ENCODE assay signal across 8 cellular contexts in genomic region chr15:98800437-98801233, GRCh38.
DNase-seq lines count a peak whose midpoint lies in the region; ATAC-seq and TF ChIP-seq lines count a peak whose summit lies in the region.

No MANE protein-coding gene starts in this region.

- H3K27me3 ChIP-seq in H7 (ENCODE audit: control insufficient read depth, insufficient read depth, low read length) (no peaks in the 10 kb centered on the region), prostate gland (replicated peaks; ENCODE audit: insufficient read depth) (no peaks in the 10 kb centered on the region)

- no peaks in the 10 kb centered on the region for H3K9me3 ChIP-seq in prostate gland

- peak; percentile 84 for ATAC-seq in left ventricle myocardium superior
- no peak for ATAC-seq in GM19395 (IDR thresholded peaks at IDR 0.05; ENCODE audit: unreplicated experiment)
- ATAC-seq in HG02763 (IDR thresholded peaks at IDR 0.05; ENCODE audit: unreplicated experiment): no peak
- no peak for ATAC-seq in HG03095 (IDR thresholded peaks at IDR 0.05; ENCODE audit: unreplicated experiment)

- WGBS in prostate gland: 8% methylated on average over 11 of the region's 11 CpGs

- peak; percentile 49 for DNase-seq in H7
- DNase-seq in NCI-H2227 treated with DMSO at 0.1 percent for 48 hours (lab: John Stamatoyannopoulos, UW): peak; percentile 70
- peak; percentile 66 for DNase-seq in amniotic stem cell (lab: John Stamatoyannopoulos, UW)
- DNase-seq in left ventricle myocardium superior: peak; percentile 44
- peak; percentile 66 for DNase-seq in prostate gland (ENCODE audit: low spot score)

- TF ChIP-seq CTCF in prostate gland (IDR thresholded peaks at IDR 0.05): no peak

- peak overlapping the region; percentile 81 to 89 for H3K27ac ChIP-seq in prostate gland

- H3K4me1 ChIP-seq in prostate gland (replicated peaks): peaks cover 41% of the 10 kb centered on the region

- intact Hi-C loops in left ventricle myocardium superior (cut with micrococcal nuclease): no loop called here
- intact Hi-C loops in prostate gland (cut with DNase I): no loop called here

- H3K36me3 ChIP-seq in H7 (replicated peaks; ENCODE audit: control insufficient read depth, insufficient read depth, low read length) (no peaks in the 10 kb centered on the region), prostate gland (no peaks in the 10 kb centered on the region)

- no peak overlapping the region for H3K4me3 ChIP-seq in H7 (ENCODE audit: insufficient read depth, low read depth, low read length)
- no peak overlapping the region for H3K4me3 ChIP-seq in prostate gland

- TF ChIP-seq POLR2A in prostate gland (IDR thresholded peaks at IDR 0.05): no peak
